Comparison of ENCODE assay signal across 23 cellular contexts in the genomic region with DNA sequence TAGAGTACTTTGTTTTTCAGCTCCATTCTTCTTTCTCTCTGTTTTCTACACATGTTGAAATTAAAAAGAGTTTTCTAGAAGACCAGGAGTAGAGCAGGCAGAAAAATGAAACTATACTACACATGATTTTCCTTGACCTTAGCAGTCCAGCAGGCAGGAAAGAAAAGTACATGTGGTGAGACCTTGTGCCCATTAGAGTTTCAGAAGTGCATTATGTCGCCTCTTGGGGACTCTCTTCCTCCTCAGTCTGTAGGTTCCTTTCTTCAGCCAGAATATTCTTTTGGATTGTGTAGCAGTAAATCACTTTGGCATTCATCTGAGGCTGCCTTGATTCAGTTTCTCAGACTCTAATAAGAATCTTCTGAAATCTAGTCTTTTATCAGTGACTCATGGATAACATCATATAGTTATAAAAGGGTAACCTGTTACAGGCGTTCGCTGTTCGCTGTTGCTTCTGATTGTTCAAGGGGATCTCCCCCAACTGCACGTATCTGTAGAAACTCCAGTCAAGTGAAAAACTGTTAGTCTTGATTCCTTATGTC.
DNase-seq lines count a peak whose midpoint lies in the region; ATAC-seq, FAIRE-seq and TF ChIP-seq lines count a peak whose summit lies in the region.
"Had no signal": no experiment of that assay in that cellular context is flagged by ENCODE, and none has a peak within 500 bp of the region (broad histone marks: within the 10 kb centered on the region; RNA-seq: fewer than 3 reads in every experiment).

No MANE protein-coding gene starts in this region.

- TF ChIP-seq POLR2A in IMR-90 (IDR thresholded peaks at IDR 0.05; ENCODE audit: low read depth, low read length) (no peak), adrenal gland (IDR thresholded peaks at IDR 0.05) (no peak)

- peaks cover 6% of the 10 kb centered on the region for H3K4me1 ChIP-seq in IMR-90 (ENCODE audit: control insufficient read depth, insufficient read depth, low read length)
- no peaks in the 10 kb centered on the region for H3K4me1 ChIP-seq in adrenal gland (replicated peaks in 1 of 2)
- H3K4me1 ChIP-seq in foreskin keratinocyte, result no peaks in the 10 kb centered on the region
- no peaks in the 10 kb centered on the region for H3K4me1 ChIP-seq in small intestine (ENCODE audit: control insufficient read depth in 2 of 2, insufficient read depth in 1 of 2, low read depth in 1 of 2, low read length in 1 of 2)
- H3K4me1 ChIP-seq: BE2C, Caco-2 had no signal

- TF ChIP-seq CTCF in IMR-90 (conservative IDR thresholded peaks at IDR 0.05; ENCODE audit: low read depth, low read length), result no peak
- TF ChIP-seq CTCF in adrenal gland (IDR thresholded peaks at IDR 0.05), result peak in 4 of 6 experiments; percentile 7 to 44 (median 21)
- TF ChIP-seq CTCF in foreskin keratinocyte (conservative IDR thresholded peaks at IDR 0.05), result no peak

- CTCF ChIA-PET in IMR-90 (lab: Yijun Ruan, JAX), result no interaction called here
- CTCF ChIA-PET in activated naive CD4-positive, alpha-beta T cell treated with anti-CD3 and anti-CD28 coated beads for 36 hours (lab: Charles Lee), result interaction anchor here (0.6 kb wide), 1 partner anchor 1533 kb away, joined by 3 read pairs; no protein-coding TSS in a partner anchor
- CTCF ChIA-PET in activated CD4-positive, alpha-beta memory T cell treated with anti-CD3 and anti-CD28 coated beads for 36 hours (lab: Charles Lee), result no interaction called here

- H3K4me3 Mint-ChIP-seq in activated naive CD4-positive, alpha-beta T cell treated with anti-CD3 and anti-CD28 coated beads for 36 hours, result no peak overlapping the region
- no peak overlapping the region for H3K4me3 Mint-ChIP-seq in activated CD4-positive, alpha-beta memory T cell treated with anti-CD3 and anti-CD28 coated beads for 36 hours
- H3K4me3 Mint-ChIP-seq: CD4-positive, CD25-positive, alpha-beta regulatory T cell had no signal

- no peak overlapping the region for H3K56ac ChIP-seq in IMR-90 (ENCODE audit: extremely low read depth, insufficient read depth, low read length)

- H3K4me3 ChIP-seq in IMR-90 (ENCODE audit: insufficient read depth, low read depth, low read length) (no peak overlapping the region), adrenal gland (no peak overlapping the region), small intestine (ENCODE audit: low read depth in 1 of 2, low read length in 2 of 2) (no peak overlapping the region)
- H3K4me3 ChIP-seq: SJSA1 had no signal

- H3K27ac Mint-ChIP-seq in activated naive CD4-positive, alpha-beta T cell treated with anti-CD3 and anti-CD28 coated beads for 36 hours, result no peak overlapping the region
- no peak overlapping the region for H3K27ac Mint-ChIP-seq in activated CD4-positive, alpha-beta memory T cell treated with anti-CD3 and anti-CD28 coated beads for 36 hours
- H3K27ac Mint-ChIP-seq: CD4-positive, CD25-positive, alpha-beta regulatory T cell had no signal

- no peak overlapping the region for H4K5ac ChIP-seq in IMR-90 (ENCODE audit: low read depth, low read length)

- H3K27ac ChIP-seq in IMR-90 (ENCODE audit: insufficient read depth, low read length) (no peak overlapping the region), adrenal gland (no peak overlapping the region), foreskin keratinocyte (no peak overlapping the region), small intestine (ENCODE audit: low read depth in 1 of 2, low read length in 1 of 2) (no peak overlapping the region)
- H3K27ac ChIP-seq: SJSA1 had no signal

- no peak overlapping the region for H2BK20ac ChIP-seq in IMR-90 (ENCODE audit: low read depth, low read length)

- H3K9me3 ChIP-seq in IMR-90 (ENCODE audit: control insufficient read depth, insufficient read depth, low read length) (no peaks in the 10 kb centered on the region), adrenal gland (replicated peaks in 1 of 3) (no peaks in the 10 kb centered on the region), small intestine (ENCODE audit: control insufficient read depth, low read depth) (no peaks in the 10 kb centered on the region)
- H3K9me3 ChIP-seq: BE2C, Caco-2, SJSA1 had no signal

- WGBS in IMR-90 (ENCODE audit: extremely low coverage in 2 of 2, insufficient read length in 1 of 2), 2 experiments, result no CpG with 5 or more reads among the region's 5 CpGs
- WGBS in adrenal gland, 4 donors, result 33 to 56% (median 44%) methylated on average over 5 of the region's 5 CpGs
- 9 to 55% (median 25%) methylated on average over 5 of the region's 5 CpGs for WGBS in small intestine, 3 donors

- H3K4me1 Mint-ChIP-seq in activated naive CD4-positive, alpha-beta T cell treated with anti-CD3 and anti-CD28 coated beads for 36 hours (ENCODE audit: low read depth), result no peaks in the 10 kb centered on the region
- H3K4me1 Mint-ChIP-seq in activated CD4-positive, alpha-beta memory T cell treated with anti-CD3 and anti-CD28 coated beads for 36 hours (ENCODE audit: low read depth), result no peaks in the 10 kb centered on the region
- H3K4me1 Mint-ChIP-seq: CD4-positive, CD25-positive, alpha-beta regulatory T cell had no signal

- H3K36me3 ChIP-seq in IMR-90 (ENCODE audit: control insufficient read depth, insufficient read depth, low read length) (peaks cover 5% of the 10 kb centered on the region; the same call in 1 of the 2 replicates), adrenal gland (replicated peaks in 1 of 2) (no peaks in the 10 kb centered on the region), small intestine (ENCODE audit: control insufficient read depth in 2 of 2, insufficient read depth in 2 of 2, low read length in 2 of 2) (no peaks in the 10 kb centered on the region)
- H3K36me3 ChIP-seq: BE2C, SJSA1 had no signal

- no peak overlapping the region for H3K14ac ChIP-seq in IMR-90 (replicated peaks; ENCODE audit: low read depth, low read length)

- dilution Hi-C loops in IMR-90 (cut with HindIII; ENCODE audit: low sequenced_read_pairs, unreplicated experiment), result no loop called here

- H2AFZ ChIP-seq in IMR-90 (replicated peaks; ENCODE audit: low read length, poor library complexity), result no peak overlapping the region

- ATAC-seq in IMR-90 (ENCODE audit: low read depth) (no peak), foreskin keratinocyte (peak; percentile 6)
- no peak for ATAC-seq in stimulated activated naive CD8-positive, alpha-beta T cell treated with anti-CD3 and anti-CD28 coated beads, Interleukin-15, Interleukin-2, amounts not matched to agents 100 U/mL and 50 U/mL, for 24 hours

- no peaks in the 10 kb centered on the region for H3K27me3 ChIP-seq in IMR-90 (ENCODE audit: control insufficient read depth, insufficient read depth, low read length)
- no peaks in the 10 kb centered on the region for H3K27me3 ChIP-seq in adrenal gland
- no peaks in the 10 kb centered on the region for H3K27me3 ChIP-seq in foreskin keratinocyte
- H3K27me3 ChIP-seq in small intestine (ENCODE audit: control insufficient read depth in 2 of 2, insufficient read depth in 2 of 2, low read length in 2 of 2), result no peaks in the 10 kb centered on the region
- H3K27me3 ChIP-seq: BE2C, SJSA1 had no signal

- DNase-seq in IMR-90 (peak; percentile 6), adrenal gland (peak in 4 of 7 donors; percentile 5 to 19 (median 14)), foreskin keratinocyte (no peak), small intestine (peak; percentile 43)
- no peak for DNase-seq in activated naive CD4-positive, alpha-beta T cell treated with anti-CD3 and anti-CD28 coated beads for 36 hours
- no peak for DNase-seq in activated CD4-positive, alpha-beta memory T cell treated with anti-CD3 and anti-CD28 coated beads for 36 hours
- no peak for DNase-seq in stimulated activated naive CD8-positive, alpha-beta T cell treated with anti-CD3 and anti-CD28 coated beads, Interleukin-15, Interleukin-2, amounts not matched to agents 100 U/mL and 50 U/mL, for 24 hours
- DNase-seq: BE2C; Caco-2; CD4-positive, CD25-positive, alpha-beta regulatory T cell; DMS 273 treated with DMSO at 0.1 percent for 48 hours; DMS79 treated with DMSO at 0.1 percent for 48 hours; H7; Kasumi-1; NCI-H1048; NCI-H1436; NCI-H187 treated with DMSO at 0.1 percent for 48 hours; NCI-H2107; NCI-H510A treated with DMSO at 0.1 percent for 48 hours; NCI-H774; OCI-M1 had no signal

- POLR2A ChIA-PET in IMR-90 (lab: Charles Lee; ENCODE audit: unreplicated experiment), result no interaction called here
- POLR2A ChIA-PET in activated CD4-positive, alpha-beta memory T cell treated with anti-CD3 and anti-CD28 coated beads for 36 hours (lab: Charles Lee), result no interaction called here

- no peaks in the 10 kb centered on the region for H4K20me1 ChIP-seq in IMR-90 (ENCODE audit: insufficient read depth, low read length)

- H3K79me1 ChIP-seq in IMR-90 (ENCODE audit: low read depth in 1 of 2, low read length in 2 of 2), result no peaks in the 10 kb centered on the region

- no peak overlapping the region for H2BK5ac ChIP-seq in IMR-90 (ENCODE audit: low read depth, low read length, poor library complexity, severe bottlenecking)

- H3K9me3 Mint-ChIP-seq in activated naive CD4-positive, alpha-beta T cell treated with anti-CD3 and anti-CD28 coated beads for 36 hours, result peaks cover 1% of the 10 kb centered on the region
- no peaks in the 10 kb centered on the region for H3K9me3 Mint-ChIP-seq in activated CD4-positive, alpha-beta memory T cell treated with anti-CD3 and anti-CD28 coated beads for 36 hours

- H3K4me2 ChIP-seq in IMR-90 (ENCODE audit: low read depth, low read length), result no peak overlapping the region

- no peaks in the 10 kb centered on the region for H3K36me3 Mint-ChIP-seq in activated naive CD4-positive, alpha-beta T cell treated with anti-CD3 and anti-CD28 coated beads for 36 hours (ENCODE audit: low read depth)
- H3K36me3 Mint-ChIP-seq in activated CD4-positive, alpha-beta memory T cell treated with anti-CD3 and anti-CD28 coated beads for 36 hours, result no peaks in the 10 kb centered on the region
- H3K36me3 Mint-ChIP-seq: CD4-positive, CD25-positive, alpha-beta regulatory T cell had no signal

- H4K8ac ChIP-seq in IMR-90 (ENCODE audit: low read depth in 2 of 2, low read length in 2 of 2), result no peak overlapping the region

- TF ChIP-seq RAD21 in IMR-90 (IDR thresholded peaks at IDR 0.05; ENCODE audit: low read length), result no peak

- no peak overlapping the region for H2BK15ac ChIP-seq in IMR-90 (ENCODE audit: low read depth, low read length)

- no peak for FAIRE-seq in small intestine (lab: Jason Lieb, UNC)
- FAIRE-seq: RCC 7860 had no signal

- intact Hi-C loops in IMR-90 (cut with micrococcal nuclease), result no loop called here
- intact Hi-C loops in adrenal gland (cut with DNase I), result no loop called here
- intact Hi-C loops in activated naive CD4-positive, alpha-beta T cell treated with anti-CD3 and anti-CD28 coated beads for 36 hours (cut with micrococcal nuclease), result no loop called here
- intact Hi-C loops in activated CD4-positive, alpha-beta memory T cell treated with anti-CD3 and anti-CD28 coated beads for 36 hours (cut with micrococcal nuclease), result no loop called here

- H3K23ac ChIP-seq in IMR-90 (ENCODE audit: low read depth, low read length), result 0 out of 2 replicates have a peak overlapping the region, but pooled peaks have one; percentile 43

- no TSS peak for BruUV-seq in IMR-90 (replicated peaks; lab: Mats Ljungman, UMichigan)

- no peak overlapping the region for H3K9ac ChIP-seq in IMR-90 (ENCODE audit: low read depth, low read length)

- H3K18ac ChIP-seq in IMR-90 (ENCODE audit: low read depth, low read length), result no peak overlapping the region

- no peak overlapping the region for H4K91ac ChIP-seq in IMR-90 (ENCODE audit: insufficient read depth, low read depth, low read length)

- 0 out of 2 replicates have a peak overlapping the region, but pooled peaks have one; percentile 44 for H3K4ac ChIP-seq in IMR-90 (ENCODE audit: low read depth, low read length)

- H2BK120ac ChIP-seq in IMR-90 (ENCODE audit: low read depth, low read length), result no peak overlapping the region

- peaks cover 6% of the 10 kb centered on the region for H3K27me3 Mint-ChIP-seq in activated naive CD4-positive, alpha-beta T cell treated with anti-CD3 and anti-CD28 coated beads for 36 hours (ENCODE audit: low read depth)
- no peaks in the 10 kb centered on the region for H3K27me3 Mint-ChIP-seq in activated CD4-positive, alpha-beta memory T cell treated with anti-CD3 and anti-CD28 coated beads for 36 hours
- H3K27me3 Mint-ChIP-seq: CD4-positive, CD25-positive, alpha-beta regulatory T cell had no signal

- no peak overlapping the region for H2AK5ac ChIP-seq in IMR-90 (ENCODE audit: low read depth, low read length)

- H3K9me1 ChIP-seq in IMR-90 (ENCODE audit: insufficient read depth, low read length), result peaks cover 9% of the 10 kb centered on the region

- in situ Hi-C loops in IMR-90 (cut with MboI; ENCODE audit: low sequenced_read_pairs), result no loop called here

- H2AK9ac ChIP-seq in IMR-90 (replicated peaks; ENCODE audit: low read depth, low read length, poor library complexity), result no peak overlapping the region

Comparison
In these comparisons a context has a peak if more than half of its experiments do, and no peak if none do; other contexts are left out.
1. DNase-seq: peak in IMR-90 (single experiment), adrenal gland (4 of 7) and small intestine (single experiment); none in foreskin keratinocyte (0 of 2), activated naive CD4-positive, alpha-beta T cell treated with anti-CD3 and anti-CD28 coated beads for 36 hours (single experiment), activated CD4-positive, alpha-beta memory T cell treated with anti-CD3 and anti-CD28 coated beads for 36 hours (single experiment) and stimulated activated naive CD8-positive, alpha-beta T cell treated with anti-CD3 and anti-CD28 coated beads, Interleukin-15, Interleukin-2, amounts not matched to agents 100 U/mL and 50 U/mL, for 24 hours (single experiment).
2. CTCF ChIP-seq: peak in adrenal gland (4 of 6); none in IMR-90 (single experiment) and foreskin keratinocyte (single experiment).